8 cellular contexts compared by ENCODE assay signal in genomic region chr6:70166088-70166958, GRCh38.
DNase-seq lines count a peak whose midpoint lies in the region; ATAC-seq lines count a peak whose summit lies in the region.

No MANE protein-coding gene starts in this region.

- intact Hi-C loops in left ventricle myocardium superior (cut with micrococcal nuclease) = no loop called here

- CTCF ChIA-PET in activated naive CD4-positive, alpha-beta T cell treated with anti-CD3 and anti-CD28 coated beads, Interleukin-2, amount 10 ng/mL, durations not matched to agents 7 days and 5 days (lab: Charles Lee) = interaction anchor here (0.9 to 1.4 kb wide), 4 partner anchors 28 to 435 kb away, joined by 3 to 4 read pairs (median 3); no protein-coding TSS in a partner anchor

- H3K36me3 Mint-ChIP-seq in activated naive CD4-positive, alpha-beta T cell treated with anti-CD3 and anti-CD28 coated beads, Interleukin-2, amount 10 ng/mL, durations not matched to agents 7 days and 5 days = no peaks in the 10 kb centered on the region

- no peaks in the 10 kb centered on the region for H3K4me1 ChIP-seq in BLaER1
- H3K4me1 ChIP-seq in effector memory CD4-positive, alpha-beta T cell (ENCODE audit: control insufficient read depth, insufficient read depth, low read length, poor library complexity, severe bottlenecking) = no peaks in the 10 kb centered on the region

- H3K27ac Mint-ChIP-seq in activated naive CD4-positive, alpha-beta T cell treated with anti-CD3 and anti-CD28 coated beads, Interleukin-2, amount 10 ng/mL, durations not matched to agents 7 days and 5 days = no peak overlapping the region

- peak overlapping the region; percentile 4; the same call in 1 of the 2 replicates for H3K4me2 ChIP-seq in BLaER1

- no peaks in the 10 kb centered on the region for H3K36me3 ChIP-seq in BLaER1
- H3K36me3 ChIP-seq in effector memory CD4-positive, alpha-beta T cell (ENCODE audit: control insufficient read depth, insufficient read depth, low read length) = no peaks in the 10 kb centered on the region

- no peaks in the 10 kb centered on the region for H3K9me3 Mint-ChIP-seq in activated naive CD4-positive, alpha-beta T cell treated with anti-CD3 and anti-CD28 coated beads, Interleukin-2, amount 10 ng/mL, durations not matched to agents 7 days and 5 days

- H3K4me1 Mint-ChIP-seq in activated naive CD4-positive, alpha-beta T cell treated with anti-CD3 and anti-CD28 coated beads, Interleukin-2, amount 10 ng/mL, durations not matched to agents 7 days and 5 days = no peaks in the 10 kb centered on the region

- no peaks in the 10 kb centered on the region for H3K27me3 ChIP-seq in BLaER1
- peaks cover 15% of the 10 kb centered on the region for H3K27me3 ChIP-seq in effector memory CD4-positive, alpha-beta T cell (replicated peaks; ENCODE audit: control insufficient read depth, insufficient read depth, low read length, poor library complexity, severe bottlenecking)

- ATAC-seq in GM18517 (IDR thresholded peaks at IDR 0.05; ENCODE audit: unreplicated experiment) (peak; percentile 65), HG02981 (IDR thresholded peaks at IDR 0.05; ENCODE audit: unreplicated experiment) (peak; percentile 89), left ventricle myocardium superior (peak; percentile 63)

- no peaks in the 10 kb centered on the region for H3K9me3 ChIP-seq in BLaER1
- no peaks in the 10 kb centered on the region for H3K9me3 ChIP-seq in effector memory CD4-positive, alpha-beta T cell (ENCODE audit: control insufficient read depth, low read length)

- H4K20me1 ChIP-seq in BLaER1 = no peaks in the 10 kb centered on the region

- no peak overlapping the region for H3K27ac ChIP-seq in BLaER1
- no peak overlapping the region for H3K27ac ChIP-seq in effector memory CD4-positive, alpha-beta T cell (ENCODE audit: insufficient read depth, low read length, poor library complexity, severe bottlenecking)

- DNase-seq in NCI-H2227 treated with DMSO at 0.1 percent for 48 hours (lab: John Stamatoyannopoulos, UW) (peak; percentile 62), left ventricle myocardium superior (peak; percentile 56), renal cortical epithelial cell (ENCODE audit: low read depth) (peak; percentile 28)
- DNase-seq in activated naive CD4-positive, alpha-beta T cell treated with anti-CD3 and anti-CD28 coated beads, Interleukin-2, amount 10 ng/mL, durations not matched to agents 7 days and 5 days = peak; percentile 52
- no peak for DNase-seq in effector memory CD4-positive, alpha-beta T cell

- no peak overlapping the region for H3K4me3 Mint-ChIP-seq in activated naive CD4-positive, alpha-beta T cell treated with anti-CD3 and anti-CD28 coated beads, Interleukin-2, amount 10 ng/mL, durations not matched to agents 7 days and 5 days

- no peak overlapping the region for H3K9ac ChIP-seq in BLaER1

- no peak overlapping the region for H3K4me3 ChIP-seq in BLaER1
- H3K4me3 ChIP-seq in effector memory CD4-positive, alpha-beta T cell (ENCODE audit: insufficient read depth, low read depth, low read length, poor library complexity, severe bottlenecking) = no peak overlapping the region

- H3K27me3 Mint-ChIP-seq in activated naive CD4-positive, alpha-beta T cell treated with anti-CD3 and anti-CD28 coated beads, Interleukin-2, amount 10 ng/mL, durations not matched to agents 7 days and 5 days = peaks cover 17% of the 10 kb centered on the region

Comparison
In these comparisons a context has a peak if more than half of its experiments do, and no peak if none do; other contexts are left out.
1. DNase-seq: peak in NCI-H2227 treated with DMSO at 0.1 percent for 48 hours (single experiment), activated naive CD4-positive, alpha-beta T cell treated with anti-CD3 and anti-CD28 coated beads, Interleukin-2, amount 10 ng/mL, durations not matched to agents 7 days and 5 days (single experiment), left ventricle myocardium superior (single experiment) and renal cortical epithelial cell (single experiment); none in effector memory CD4-positive, alpha-beta T cell (0 of 3).
2. Peak in every context shown above with its lines, with median percentiles within 50 percentile points of each other: ATAC-seq.